In the genomic region with DNA sequence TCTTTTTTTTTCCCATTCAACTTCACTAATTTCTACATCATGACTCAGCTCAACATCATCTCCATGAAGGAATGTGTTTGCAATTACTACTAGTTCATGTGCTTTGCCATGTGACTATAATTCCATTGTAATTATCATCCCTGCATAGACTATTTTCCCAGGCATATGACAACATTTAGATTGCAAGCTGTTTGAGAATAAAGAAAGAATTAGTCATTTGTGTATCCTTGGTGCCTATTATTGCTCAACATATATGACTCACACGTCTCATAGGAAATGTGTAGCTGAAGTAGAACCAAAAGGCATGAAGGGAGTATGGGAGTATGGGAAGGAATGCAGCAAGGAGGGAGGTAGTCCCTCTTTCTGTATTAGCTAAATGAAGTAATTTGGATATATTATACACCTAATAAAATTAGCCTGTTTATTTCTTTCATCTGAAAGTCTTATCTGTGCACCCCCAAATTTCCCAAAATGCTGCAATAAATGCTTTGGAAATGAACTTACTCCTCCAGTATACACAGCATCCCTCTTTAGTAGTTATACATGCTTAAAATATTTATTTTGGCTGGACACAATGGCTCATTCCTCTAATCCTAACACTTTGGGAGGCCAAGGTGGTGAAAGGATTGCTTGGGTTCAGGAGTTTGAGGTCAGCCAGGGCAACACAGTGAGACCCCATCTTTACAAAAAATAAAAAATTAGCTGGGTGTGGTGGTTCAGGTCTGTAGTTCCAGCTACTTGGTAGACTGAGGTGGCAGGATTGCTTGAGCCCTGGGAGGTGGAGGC, we compare ENCODE assay signal across 11 cellular contexts.
A peak's percentile ranks its signal among the peaks of the same experiment; 100 is the strongest.
DNase-seq lines count a peak whose midpoint lies in the region; FAIRE-seq and TF ChIP-seq lines count a peak whose summit lies in the region.
"Had no signal": no experiment of that assay in that cellular context is flagged by ENCODE, and none has a peak within 500 bp of the region (broad histone marks: within the 10 kb centered on the region; RNA-seq: fewer than 3 reads in every experiment).

No MANE protein-coding gene starts in this region.

- DNase-seq in GM04503 (ENCODE audit: low read depth) (peak; percentile 100), OCI-M1 (lab: John Stamatoyannopoulos, UW) (peak; percentile 34), epithelial cell of prostate (ENCODE audit: low read depth, low spot score) (peak; percentile 92), pulmonary artery endothelial cell (ENCODE audit: low read depth, low spot score) (peak; percentile 7), D721Med (ENCODE audit: insufficient read length, low spot score) (no peak), DMS 273 treated with DMSO at 0.1 percent for 48 hours (lab: John Stamatoyannopoulos, UW) (no peak), caudate nucleus (lab: John Stamatoyannopoulos, UW) (no peak), RPMI8226 (no peak)
- DNase-seq: activated CD8-positive, alpha-beta memory T cell treated with anti-CD3 and anti-CD28 coated beads, Interleukin-2, amount 50 U/mL, for 48 hours; NCI-H1092; pancreas had no signal

- H3K27ac ChIP-seq in epithelial cell of prostate: peak overlapping the region; percentile 78
- H3K27ac ChIP-seq in caudate nucleus (ENCODE audit: low read depth, low read length): no peak overlapping the region
- H3K27ac ChIP-seq: pancreas had no signal

- FAIRE-seq in D721Med (lab: Jason Lieb, UNC): no peak
- FAIRE-seq: pancreas had no signal

- TF ChIP-seq CTCF in D721Med (IDR thresholded peaks at IDR 0.05; ENCODE audit: insufficient read depth, missing control alignments): no peak

Comparison
In these comparisons a context has a peak if more than half of its experiments do, and no peak if none do; other contexts are left out.
1. DNase-seq: peak in GM04503 (single experiment), OCI-M1 (single experiment), epithelial cell of prostate (single experiment) and pulmonary artery endothelial cell (single experiment); none in D721Med (single experiment), DMS 273 treated with DMSO at 0.1 percent for 48 hours (single experiment), caudate nucleus (0 of 61) and RPMI8226 (single experiment).